ENCODE assay signal across 12 cellular contexts in genomic region chr7:130844811-130845580, GRCh38.
DNase-seq lines count a peak whose midpoint lies in the region; ATAC-seq and TF ChIP-seq lines count a peak whose summit lies in the region.
"Had no signal": no experiment of that assay in that cellular context is flagged by ENCODE, and none has a peak within 500 bp of the region (broad histone marks: within the 10 kb centered on the region; RNA-seq: fewer than 3 reads in every experiment).

No MANE protein-coding gene starts in this region.

- H3K27me3 ChIP-seq in GM23248 (replicated peaks; ENCODE audit: insufficient read depth): no peaks in the 10 kb centered on the region
- H3K27me3 ChIP-seq in fibroblast of lung (ENCODE audit: control insufficient read depth, insufficient read depth, low read length): no peaks in the 10 kb centered on the region
- H3K27me3 ChIP-seq in smooth muscle cell (ENCODE audit: low read depth): no peaks in the 10 kb centered on the region

- H3K79me2 ChIP-seq in GM23248 (ENCODE audit: insufficient read depth) (no peaks in the 10 kb centered on the region), fibroblast of lung (ENCODE audit: control insufficient read depth, insufficient read depth, low read length) (no peaks in the 10 kb centered on the region), smooth muscle cell (ENCODE audit: low read depth) (no peaks in the 10 kb centered on the region)

- H4K20me1 ChIP-seq in GM23248 (ENCODE audit: insufficient read depth) (no peaks in the 10 kb centered on the region), fibroblast of lung (ENCODE audit: control insufficient read depth, extremely low read depth, insufficient read depth, low read length) (no peaks in the 10 kb centered on the region), smooth muscle cell (ENCODE audit: low read depth) (no peaks in the 10 kb centered on the region)

- peaks cover 59% of the 10 kb centered on the region for H3F3A ChIP-seq in GM23248 (ENCODE audit: insufficient read depth)
- H3F3A ChIP-seq in smooth muscle cell (ENCODE audit: low read depth): no peaks in the 10 kb centered on the region

- in situ Hi-C loops in GM23248 (cut with MboI): no loop called here

- H3K4me2 ChIP-seq in GM23248 (ENCODE audit: unreplicated experiment) (peak overlapping the region; percentile 76), fibroblast of lung (ENCODE audit: extremely low read depth, insufficient read depth, low read length) (peak overlapping the region; percentile 79), smooth muscle cell (peak overlapping the region; percentile 27)

- no peak for TF ChIP-seq CTCF in fibroblast of lung (conservative IDR thresholded peaks at IDR 0.05 in 1 of 2, IDR thresholded peaks at IDR 0.05 in 1 of 2; ENCODE audit: low read depth in 1 of 2, low read length in 2 of 2)
- no peak for TF ChIP-seq CTCF in smooth muscle cell (IDR thresholded peaks at IDR 0.05; ENCODE audit: borderline replicate concordance, insufficient read depth, poor library complexity, severe bottlenecking)

- H3K36me3 ChIP-seq in GM23248 (ENCODE audit: low read depth) (no peaks in the 10 kb centered on the region), fibroblast of lung (ENCODE audit: control insufficient read depth, insufficient read depth, low read length) (no peaks in the 10 kb centered on the region), smooth muscle cell (ENCODE audit: low read depth) (no peaks in the 10 kb centered on the region)

- H3K27ac ChIP-seq in GM23248 (peak overlapping the region; percentile 98), fibroblast of lung (ENCODE audit: insufficient read depth, low read length) (peak overlapping the region; percentile 96), smooth muscle cell (ENCODE audit: low read depth) (peak overlapping the region; percentile 69)

- H3K4me1 ChIP-seq in GM23248 (ENCODE audit: insufficient read depth) (peaks cover 48% of the 10 kb centered on the region), fibroblast of lung (ENCODE audit: control insufficient read depth, extremely low read depth, insufficient read depth, low read length) (peaks cover 7% of the 10 kb centered on the region), smooth muscle cell (ENCODE audit: low read depth) (no peaks in the 10 kb centered on the region)

- H2AFZ ChIP-seq in GM23248: peak overlapping the region; percentile 55
- H2AFZ ChIP-seq in fibroblast of lung (ENCODE audit: low read length): peak overlapping the region; percentile 31
- no peak overlapping the region for H2AFZ ChIP-seq in smooth muscle cell (ENCODE audit: low read depth)

- H3K9me2 ChIP-seq in GM23248 (ENCODE audit: insufficient read depth): no peaks in the 10 kb centered on the region

- H3K4me3 ChIP-seq in GM23248: peak overlapping the region; percentile 51
- no peak overlapping the region for H3K4me3 ChIP-seq in fibroblast of lung (replicated peaks in 1 of 4; ENCODE audit: control extremely low read depth in 1 of 4, insufficient read depth in 1 of 4, low read depth in 3 of 4, low read length in 4 of 4)
- H3K4me3 ChIP-seq in smooth muscle cell: no peak overlapping the region

- 44 to 51% methylated on average over 11 of the region's 11 CpGs for WGBS in GM23248 (ENCODE audit: low coverage in 1 of 2, low lambda C conversion rate in 2 of 2, missing lambda C conversion rate in 2 of 2), 2 experiments
- WGBS in smooth muscle cell (ENCODE audit: low lambda C conversion rate): 69% methylated on average over 11 of the region's 11 CpGs

- DNase-seq in GM23248 (peak; percentile 90), RPMI7951 (ENCODE audit: low read depth) (peak; percentile 58), fibroblast of lung (ENCODE audit: low read depth in 2 of 2) (peak; percentile 70 to 78), smooth muscle cell (lab: John Stamatoyannopoulos, UW; ENCODE audit: unreplicated experiment) (no peak), SKM-1 (lab: John Stamatoyannopoulos, UW; ENCODE audit: unreplicated experiment) (no peak)
- no peak for DNase-seq in activated CD4-positive, alpha-beta T cell treated with anti-CD3 and anti-CD28 coated beads, Interleukin-2, amount 50 U/mL, for 1 hour
- DNase-seq: activated CD4-positive, CD25-positive, alpha-beta regulatory T cell treated with anti-CD3 and anti-CD28 coated beads, Interleukin-2, amount 50 U/mL, for 72 hours; effector memory CD4-positive, alpha-beta T cell; NCI-H2081 treated with DMSO at 0.1 percent for 48 hours; substantia nigra had no signal

- H3K9me3 ChIP-seq in GM23248 (ENCODE audit: low read depth) (no peaks in the 10 kb centered on the region), fibroblast of lung (ENCODE audit: control insufficient read depth, insufficient read depth, low read depth, low read length) (no peaks in the 10 kb centered on the region), smooth muscle cell (replicated peaks; ENCODE audit: low read depth) (no peaks in the 10 kb centered on the region)

- no peak for ATAC-seq in HG03025 (IDR thresholded peaks at IDR 0.05; ENCODE audit: low FRiP score, unreplicated experiment)
- ATAC-seq: left lobe of liver had no signal

- H3K9ac ChIP-seq in GM23248 (peak overlapping the region; percentile 83), fibroblast of lung (ENCODE audit: insufficient read depth, low read length) (peak overlapping the region; percentile 13), smooth muscle cell (ENCODE audit: low read depth) (peak overlapping the region; percentile 24)

Comparison
In these comparisons a context has a peak if more than half of its experiments do, and no peak if none do; other contexts are left out.
1. DNase-seq: peak in GM23248 (single experiment), RPMI7951 (single experiment) and fibroblast of lung (2 of 2); none in smooth muscle cell (single experiment), SKM-1 (single experiment) and activated CD4-positive, alpha-beta T cell treated with anti-CD3 and anti-CD28 coated beads, Interleukin-2, amount 50 U/mL, for 1 hour (single experiment).
2. H3K4me2 ChIP-seq: peak in every context shown above with its lines; median percentile 79 in fibroblast of lung; 76 in GM23248; 27 in smooth muscle cell.
3. H3K9ac ChIP-seq: peak in every context shown above with its lines; median percentile 83 in GM23248; 24 in smooth muscle cell; 13 in fibroblast of lung.
4. Peak in every context shown above with its lines, with median percentiles within 50 percentile points of each other: H3K27ac ChIP-seq.